21 cellular contexts compared by ENCODE assay signal in the genomic region with DNA sequence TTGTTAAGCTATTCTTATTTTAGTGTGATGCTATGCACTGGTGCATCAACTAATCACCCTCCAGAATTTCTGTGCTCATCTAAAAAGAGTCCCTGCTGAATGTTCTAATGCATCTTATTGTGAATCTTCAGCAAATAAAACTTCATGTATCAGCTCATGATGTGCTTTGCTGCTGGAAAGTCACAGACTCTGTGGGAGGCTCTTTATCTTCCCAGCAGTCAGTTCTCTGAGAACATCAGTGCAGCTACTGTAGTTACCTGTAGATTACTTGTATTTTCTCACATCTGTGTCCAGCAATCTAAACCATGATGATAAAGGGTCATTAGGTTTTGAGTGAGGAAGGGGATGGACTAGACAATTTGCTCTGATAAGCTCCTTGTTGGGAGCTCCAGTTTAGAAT.
A peak's percentile ranks its signal among the peaks of the same experiment; 100 is the strongest.
DNase-seq lines count a peak whose midpoint lies in the region; ATAC-seq and TF ChIP-seq lines count a peak whose summit lies in the region.
"Had no signal": no experiment of that assay in that cellular context is flagged by ENCODE, and none has a peak within 500 bp of the region (broad histone marks: within the 10 kb centered on the region; RNA-seq: fewer than 3 reads in every experiment).

No MANE protein-coding gene starts in this region.

- no peak overlapping the region for H3K27ac Mint-ChIP-seq in GM23338
- no peak overlapping the region for H3K27ac Mint-ChIP-seq in activated CD8-positive, alpha-beta T cell treated with anti-CD3 and anti-CD28 coated beads for 36 hours
- H3K27ac Mint-ChIP-seq: CD8-positive, alpha-beta T cell had no signal

- H3K9me3 Mint-ChIP-seq in GM23338 = no peaks in the 10 kb centered on the region
- H3K9me3 Mint-ChIP-seq in activated CD8-positive, alpha-beta T cell treated with anti-CD3 and anti-CD28 coated beads for 36 hours = no peaks in the 10 kb centered on the region
- H3K9me3 Mint-ChIP-seq: CD8-positive, alpha-beta T cell had no signal

- H3K36me3 ChIP-seq in GM23338 (ENCODE audit: insufficient read depth) (no peaks in the 10 kb centered on the region), mesendoderm (ENCODE audit: control insufficient read depth, insufficient read depth, low read length) (no peaks in the 10 kb centered on the region), suprapubic skin (no peaks in the 10 kb centered on the region)
- H3K36me3 ChIP-seq: SJSA1 had no signal

- H3K79me1 ChIP-seq in mesendoderm (ENCODE audit: low read length) = no peaks in the 10 kb centered on the region

- no peak overlapping the region for H4K8ac ChIP-seq in mesendoderm (ENCODE audit: low read depth, low read length)

- no peak overlapping the region for H3K56ac ChIP-seq in mesendoderm (ENCODE audit: low read length)

- no peak overlapping the region for H3K4me3 Mint-ChIP-seq in GM23338
- no peak overlapping the region for H3K4me3 Mint-ChIP-seq in activated CD8-positive, alpha-beta T cell treated with anti-CD3 and anti-CD28 coated beads for 36 hours
- H3K4me3 Mint-ChIP-seq: CD8-positive, alpha-beta T cell had no signal

- H2AFZ ChIP-seq in GM23338 = no peak overlapping the region

- no peak overlapping the region for H2BK120ac ChIP-seq in mesendoderm (ENCODE audit: low read depth, low read length)

- H2AK5ac ChIP-seq in mesendoderm (ENCODE audit: low read length) = no peak overlapping the region

- no peak overlapping the region for H3K23ac ChIP-seq in mesendoderm (ENCODE audit: low read length)

- no peaks in the 10 kb centered on the region for H3K36me3 Mint-ChIP-seq in GM23338 (ENCODE audit: low read depth)
- H3K36me3 Mint-ChIP-seq in activated CD8-positive, alpha-beta T cell treated with anti-CD3 and anti-CD28 coated beads for 36 hours (ENCODE audit: low read depth) = peaks cover 2% of the 10 kb centered on the region

- no peaks in the 10 kb centered on the region for H3K9me2 ChIP-seq in GM23338 (ENCODE audit: insufficient read depth)

- CTCF ChIA-PET in activated CD8-positive, alpha-beta T cell treated with anti-CD3 and anti-CD28 coated beads for 36 hours (lab: Charles Lee) = interaction anchor here (1.3 to 1.4 kb wide), 2 partner anchors 28 to 234 kb away, joined by 3 to 4 read pairs; no protein-coding TSS in a partner anchor

- H3K27ac ChIP-seq in GM23338 (ENCODE audit: low read depth) (no peak overlapping the region; the same call in 1 of the 2 replicates), mesendoderm (ENCODE audit: low read depth, low read length) (no peak overlapping the region), suprapubic skin (no peak overlapping the region)
- H3K27ac ChIP-seq: SJSA1 had no signal

- no peaks in the 10 kb centered on the region for H3K9me3 ChIP-seq in suprapubic skin
- H3K9me3 ChIP-seq: SJSA1 had no signal

- peaks cover 26% of the 10 kb centered on the region for H3K4me1 ChIP-seq in GM23338 (ENCODE audit: insufficient read depth)
- H3K4me1 ChIP-seq in mesendoderm (ENCODE audit: control insufficient read depth, low read depth, low read length) = no peaks in the 10 kb centered on the region
- no peaks in the 10 kb centered on the region for H3K4me1 ChIP-seq in suprapubic skin
- H3K4me1 ChIP-seq: SJSA1 had no signal

- no peak overlapping the region for H2BK15ac ChIP-seq in mesendoderm (replicated peaks; ENCODE audit: low read depth)

- TF ChIP-seq EP300 in suprapubic skin (IDR thresholded peaks at IDR 0.05) = no peak

- TF ChIP-seq CTCF in GM23338 (conservative IDR thresholded peaks at IDR 0.05; ENCODE audit: low read depth in 2 of 2) = no peak
- TF ChIP-seq CTCF in lower leg skin (IDR thresholded peaks at IDR 0.05) = no peak
- TF ChIP-seq CTCF in activated CD8-positive, alpha-beta T cell treated with anti-CD3 and anti-CD28 coated beads for 36 hours (IDR thresholded peaks at IDR 0.05) = no peak
- no peak for TF ChIP-seq CTCF in suprapubic skin (IDR thresholded peaks at IDR 0.05)

- H3K4me3 ChIP-seq in GM23338 (peak overlapping the region; percentile 9; the same call in 1 of the 2 replicates), mesendoderm (ENCODE audit: low read length) (no peak overlapping the region), lower leg skin (ENCODE audit: low read depth, poor library complexity, severe bottlenecking) (no peak overlapping the region), suprapubic skin (no peak overlapping the region)
- H3K4me3 ChIP-seq: SJSA1 had no signal

- no peaks in the 10 kb centered on the region for H3F3A ChIP-seq in GM23338 (replicated peaks; ENCODE audit: low read depth)

- no peak overlapping the region for H3K4ac ChIP-seq in mesendoderm (ENCODE audit: low read depth, low read length)

- DNase-seq in COR-L47 (lab: John Stamatoyannopoulos, UW) (peak; percentile 9), GM23338 (ENCODE audit: low spot score) (no peak), NCI-H146 treated with DMSO at 0.1 percent for 48 hours (lab: John Stamatoyannopoulos, UW; ENCODE audit: unreplicated experiment) (peak; percentile 60), mesendoderm (peak; percentile 50), lower leg skin (ENCODE audit: low spot score in 2 of 2) (no peak), suprapubic skin (ENCODE audit: low spot score in 2 of 2) (no peak)
- DNase-seq in activated CD8-positive, alpha-beta T cell treated with anti-CD3 and anti-CD28 coated beads for 36 hours = no peak
- DNase-seq: C1 segment of cervical spinal cord; CD8-positive, alpha-beta T cell; DMS79 treated with DMSO at 0.1 percent for 48 hours; Kasumi-1; NCI-H1092 treated with DMSO at 0.1 percent for 48 hours; NCI-H1694; NCI-H2081; NCI-H2171; NCI-H524; NCI-H82; Right ventricle myocardium superior; RPMI8226 had no signal

- H3K27me3 Mint-ChIP-seq in GM23338 (ENCODE audit: insufficient read depth, low read depth, poor library complexity) = peaks cover 4% of the 10 kb centered on the region
- no peaks in the 10 kb centered on the region for H3K27me3 Mint-ChIP-seq in activated CD8-positive, alpha-beta T cell treated with anti-CD3 and anti-CD28 coated beads for 36 hours

- H3K4me2 ChIP-seq in GM23338 (peak overlapping the region; percentile 37; the same call in 1 of the 2 replicates), mesendoderm (ENCODE audit: low read length) (no peak overlapping the region)

- no peak overlapping the region for H3K18ac ChIP-seq in mesendoderm (ENCODE audit: low read length)

- ATAC-seq in GM23338 = peak; percentile 58
- no peak for ATAC-seq in activated CD8-positive, alpha-beta T cell treated with anti-CD3 and anti-CD28 coated beads for 36 hours
- ATAC-seq: CD8-positive, alpha-beta T cell; HCT116 had no signal

- intact Hi-C loops in lower leg skin (cut with DNase I; ENCODE audit: low total_unique reads) = no loop called here
- intact Hi-C loops in activated CD8-positive, alpha-beta T cell treated with anti-CD3 and anti-CD28 coated beads for 36 hours (cut with micrococcal nuclease) = no loop called here

- H3K79me2 ChIP-seq in GM23338 (replicated peaks; ENCODE audit: insufficient read depth) (no peaks in the 10 kb centered on the region), mesendoderm (ENCODE audit: control insufficient read depth, insufficient read depth, low read length) (no peaks in the 10 kb centered on the region)

- H4K5ac ChIP-seq in mesendoderm (ENCODE audit: low read length) = no peak overlapping the region

- H4K20me1 ChIP-seq in GM23338 (replicated peaks; ENCODE audit: insufficient read depth) = no peaks in the 10 kb centered on the region

- no peak overlapping the region for H3K9ac ChIP-seq in mesendoderm (ENCODE audit: low read length)

- H3K27me3 ChIP-seq in GM23338 (ENCODE audit: insufficient read depth) (no peaks in the 10 kb centered on the region), mesendoderm (ENCODE audit: insufficient read depth, low read length, poor library complexity) (no peaks in the 10 kb centered on the region), suprapubic skin (no peaks in the 10 kb centered on the region)
- H3K27me3 ChIP-seq: SJSA1 had no signal

- H2BK5ac ChIP-seq in mesendoderm (ENCODE audit: low read length) = no peak overlapping the region

- peaks cover 24% of the 10 kb centered on the region for H3K4me1 Mint-ChIP-seq in GM23338
- peaks cover 4% of the 10 kb centered on the region for H3K4me1 Mint-ChIP-seq in activated CD8-positive, alpha-beta T cell treated with anti-CD3 and anti-CD28 coated beads for 36 hours (ENCODE audit: low read depth)

- POLR2A ChIA-PET in activated CD8-positive, alpha-beta T cell treated with anti-CD3 and anti-CD28 coated beads for 36 hours (lab: Charles Lee) = interaction anchor here (1.0 kb wide), 1 partner anchor 8 kb away, joined by 3 read pairs; no protein-coding TSS in a partner anchor

- TF ChIP-seq POLR2A in lower leg skin (IDR thresholded peaks at IDR 0.05) (no peak), suprapubic skin (IDR thresholded peaks at IDR 0.05) (no peak)

TF ChIP-seq in GM23338, 12 proteins besides CTCF, POLR2A, EP300 and RAD21:
- no peak for TF ChIP-seq EZH2phosphoT487 (IDR thresholded peaks at IDR 0.05; ENCODE audit: unreplicated experiment)
- TF ChIP-seq, protein P1, sequence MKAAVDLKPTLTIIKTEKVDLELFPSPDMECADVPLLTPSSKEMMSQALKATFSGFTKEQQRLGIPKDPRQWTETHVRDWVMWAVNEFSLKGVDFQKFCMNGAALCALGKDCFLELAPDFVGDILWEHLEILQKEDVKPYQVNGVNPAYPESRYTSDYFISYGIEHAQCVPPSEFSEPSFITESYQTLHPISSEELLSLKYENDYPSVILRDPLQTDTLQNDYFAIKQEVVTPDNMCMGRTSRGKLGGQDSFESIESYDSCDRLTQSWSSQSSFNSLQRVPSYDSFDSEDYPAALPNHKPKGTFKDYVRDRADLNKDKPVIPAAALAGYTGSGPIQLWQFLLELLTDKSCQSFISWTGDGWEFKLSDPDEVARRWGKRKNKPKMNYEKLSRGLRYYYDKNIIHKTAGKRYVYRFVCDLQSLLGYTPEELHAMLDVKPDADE (IDR thresholded peaks at IDR 0.05) = no peak
TF ChIP-seq in GM23338: peak in this region for 0.

Comparison
In these comparisons a context has a peak if more than half of its experiments do, and no peak if none do; other contexts are left out.
1. DNase-seq: peak in COR-L47 (single experiment), NCI-H146 treated with DMSO at 0.1 percent for 48 hours (single experiment) and mesendoderm (single experiment); none in GM23338 (single experiment), lower leg skin (0 of 2), activated CD8-positive, alpha-beta T cell treated with anti-CD3 and anti-CD28 coated beads for 36 hours (single experiment) and suprapubic skin (0 of 2).